In the genomic region with DNA sequence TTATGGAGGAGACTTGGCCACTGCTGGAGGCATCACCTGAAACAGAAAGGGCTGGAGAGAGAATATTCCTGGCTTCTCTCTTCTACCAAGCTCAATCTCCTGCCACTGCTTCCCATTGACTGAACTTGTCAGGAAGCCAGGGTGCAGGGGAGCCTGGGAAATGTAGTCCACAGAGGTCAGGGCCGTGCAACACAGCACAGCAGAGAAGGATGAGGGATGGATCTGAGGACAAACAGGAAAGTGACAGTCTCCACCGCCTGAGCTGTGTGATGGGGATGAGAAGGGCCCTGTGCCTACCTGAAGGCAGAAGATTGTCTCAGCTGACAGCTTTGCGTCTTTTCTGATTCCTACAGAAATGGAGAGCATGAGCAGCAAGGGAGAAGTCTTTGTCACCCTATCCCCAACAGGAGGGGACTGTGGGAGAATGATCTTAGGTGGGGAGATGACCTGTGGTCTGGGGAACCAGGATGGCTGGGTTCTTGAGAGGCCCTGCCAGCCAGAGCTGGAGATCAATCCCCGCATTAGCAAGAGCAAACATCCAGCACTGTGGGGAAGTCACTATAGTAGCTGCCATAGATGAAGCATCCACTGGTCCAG, we compare ENCODE assay signal across 1 cellular context.
TF ChIP-seq lines count a peak whose summit lies in the region.

No MANE protein-coding gene starts in this region.

TF ChIP-seq in HepG2, 621 proteins besides CTCF, POLR2A, EP300 and RAD21 (continued from another document and continues in another):
- TF ChIP-seq ZNF256 (CRISPR knock-in tag; conservative IDR thresholded peaks at IDR 0.05): no peak
- no peak for TF ChIP-seq SCMH1 (CRISPR knock-in tag; IDR thresholded peaks at IDR 0.05; ENCODE audit: borderline replicate concordance)
- peak; percentile 72; the same call in 1 of the 2 replicates for TF ChIP-seq SAP130 (CRISPR knock-in tag; IDR thresholded peaks at IDR 0.05; ENCODE audit: low read depth)
- TF ChIP-seq SSRP1 (CRISPR knock-in tag; IDR thresholded peaks at IDR 0.05): no peak
- peak; percentile 75; the same call in 1 of the 2 replicates for TF ChIP-seq SMAD1 (CRISPR knock-in tag; IDR thresholded peaks at IDR 0.05; ENCODE audit: borderline replicate concordance, low read depth)
- TF ChIP-seq ZNF343 (CRISPR knock-in tag; IDR thresholded peaks at IDR 0.05): no peak
- peak; percentile 97 for TF ChIP-seq ZNF775 (CRISPR knock-in tag; IDR thresholded peaks at IDR 0.05; ENCODE audit: borderline replicate concordance)
- TF ChIP-seq ZNF292 (CRISPR knock-in tag; IDR thresholded peaks at IDR 0.05; ENCODE audit: borderline replicate concordance, low read depth): peak; percentile 89; the same call in 1 of the 2 replicates
- TF ChIP-seq ZNF614 (CRISPR knock-in tag; IDR thresholded peaks at IDR 0.05; ENCODE audit: borderline replicate concordance): peak; percentile 66
- no peak for TF ChIP-seq ESRRA (CRISPR knock-in tag; IDR thresholded peaks at IDR 0.05; ENCODE audit: low read depth)
- peak; percentile 55; the same call in 1 of the 2 replicates for TF ChIP-seq ZMYM3 (CRISPR knock-in tag; IDR thresholded peaks at IDR 0.05)
- TF ChIP-seq JARID2 (CRISPR knock-in tag; IDR thresholded peaks at IDR 0.05; ENCODE audit: insufficient replicate concordance): no peak
- peak; percentile 55; the same call in 1 of the 2 replicates for TF ChIP-seq KAT8 (CRISPR knock-in tag; IDR thresholded peaks at IDR 0.05)
- TF ChIP-seq, protein P1, sequence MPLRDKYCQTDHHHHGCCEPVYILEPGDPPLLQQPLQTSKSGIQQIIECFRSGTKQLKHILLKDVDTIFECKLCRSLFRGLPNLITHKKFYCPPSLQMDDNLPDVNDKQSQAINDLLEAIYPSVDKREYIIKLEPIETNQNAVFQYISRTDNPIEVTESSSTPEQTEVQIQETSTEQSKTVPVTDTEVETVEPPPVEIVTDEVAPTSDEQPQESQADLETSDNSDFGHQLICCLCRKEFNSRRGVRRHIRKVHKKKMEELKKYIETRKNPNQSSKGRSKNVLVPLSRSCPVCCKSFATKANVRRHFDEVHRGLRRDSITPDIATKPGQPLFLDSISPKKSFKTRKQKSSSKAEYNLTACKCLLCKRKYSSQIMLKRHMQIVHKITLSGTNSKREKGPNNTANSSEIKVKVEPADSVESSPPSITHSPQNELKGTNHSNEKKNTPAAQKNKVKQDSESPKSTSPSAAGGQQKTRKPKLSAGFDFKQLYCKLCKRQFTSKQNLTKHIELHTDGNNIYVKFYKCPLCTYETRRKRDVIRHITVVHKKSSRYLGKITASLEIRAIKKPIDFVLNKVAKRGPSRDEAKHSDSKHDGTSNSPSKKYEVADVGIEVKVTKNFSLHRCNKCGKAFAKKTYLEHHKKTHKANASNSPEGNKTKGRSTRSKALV (CRISPR knock-in tag; IDR thresholded peaks at IDR 0.05): no peak
- TF ChIP-seq ZNF441 (CRISPR knock-in tag; IDR thresholded peaks at IDR 0.05; ENCODE audit: borderline replicate concordance): peak; percentile 76; the same call in 1 of the 2 replicates
- TF ChIP-seq KAT7 (CRISPR knock-in tag; IDR thresholded peaks at IDR 0.05; ENCODE audit: borderline replicate concordance): no peak
- TF ChIP-seq, protein P2, sequence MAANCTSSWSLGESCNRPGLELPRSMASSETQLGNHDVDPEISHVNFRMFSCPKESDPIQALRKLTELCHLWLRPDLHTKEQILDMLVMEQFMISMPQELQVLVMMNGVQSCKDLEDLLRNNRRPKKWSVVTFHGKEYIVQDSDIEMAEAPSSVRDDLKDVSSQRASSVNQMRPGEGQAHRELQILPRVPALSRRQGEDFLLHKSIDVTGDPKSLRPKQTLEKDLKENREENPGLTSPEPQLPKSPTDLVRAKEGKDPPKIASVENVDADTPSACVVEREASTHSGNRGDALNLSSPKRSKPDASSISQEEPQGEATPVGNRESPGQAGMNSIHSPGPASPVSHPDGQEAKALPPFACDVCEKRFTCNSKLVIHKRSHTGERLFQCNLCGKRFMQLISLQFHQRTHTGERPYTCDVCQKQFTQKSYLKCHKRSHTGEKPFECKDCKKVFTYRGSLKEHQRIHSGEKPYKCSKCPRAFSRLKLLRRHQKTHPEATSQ (CRISPR knock-in tag; IDR thresholded peaks at IDR 0.05; ENCODE audit: borderline replicate concordance): 0 out of 2 replicates have a peak, but pooled peaks have one; percentile 13
- TF ChIP-seq NONO (IDR thresholded peaks at IDR 0.05): no peak
- TF ChIP-seq NONO (CRISPR knock-in tag; conservative IDR thresholded peaks at IDR 0.05): peak; percentile 65; the same call in 1 of the 2 replicates
- peak; percentile 37; the same call in 1 of the 2 replicates for TF ChIP-seq TAF1 (CRISPR knock-in tag; IDR thresholded peaks at IDR 0.05)
- TF ChIP-seq SAFB2 (CRISPR knock-in tag; IDR thresholded peaks at IDR 0.05; ENCODE audit: borderline replicate concordance, low read depth): no peak
- TF ChIP-seq MBNL3 (CRISPR knock-in tag; conservative IDR thresholded peaks at IDR 0.05): no peak
- TF ChIP-seq, protein P3, sequence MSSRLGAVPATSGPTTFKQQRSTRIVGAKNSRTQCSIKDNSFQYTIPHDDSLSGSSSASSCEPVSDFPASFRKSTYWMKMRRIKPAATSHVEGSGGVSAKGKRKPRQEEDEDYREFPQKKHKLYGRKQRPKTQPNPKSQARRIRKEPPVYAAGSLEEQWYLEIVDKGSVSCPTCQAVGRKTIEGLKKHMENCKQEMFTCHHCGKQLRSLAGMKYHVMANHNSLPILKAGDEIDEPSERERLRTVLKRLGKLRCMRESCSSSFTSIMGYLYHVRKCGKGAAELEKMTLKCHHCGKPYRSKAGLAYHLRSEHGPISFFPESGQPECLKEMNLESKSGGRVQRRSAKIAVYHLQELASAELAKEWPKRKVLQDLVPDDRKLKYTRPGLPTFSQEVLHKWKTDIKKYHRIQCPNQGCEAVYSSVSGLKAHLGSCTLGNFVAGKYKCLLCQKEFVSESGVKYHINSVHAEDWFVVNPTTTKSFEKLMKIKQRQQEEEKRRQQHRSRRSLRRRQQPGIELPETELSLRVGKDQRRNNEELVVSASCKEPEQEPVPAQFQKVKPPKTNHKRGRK (CRISPR knock-in tag; IDR thresholded peaks at IDR 0.05): 0 out of 2 replicates have a peak, but pooled peaks have one; percentile 55
- peak; percentile 62 for TF ChIP-seq TARDBP (CRISPR knock-in tag; IDR thresholded peaks at IDR 0.05)
- TF ChIP-seq, protein P4, sequence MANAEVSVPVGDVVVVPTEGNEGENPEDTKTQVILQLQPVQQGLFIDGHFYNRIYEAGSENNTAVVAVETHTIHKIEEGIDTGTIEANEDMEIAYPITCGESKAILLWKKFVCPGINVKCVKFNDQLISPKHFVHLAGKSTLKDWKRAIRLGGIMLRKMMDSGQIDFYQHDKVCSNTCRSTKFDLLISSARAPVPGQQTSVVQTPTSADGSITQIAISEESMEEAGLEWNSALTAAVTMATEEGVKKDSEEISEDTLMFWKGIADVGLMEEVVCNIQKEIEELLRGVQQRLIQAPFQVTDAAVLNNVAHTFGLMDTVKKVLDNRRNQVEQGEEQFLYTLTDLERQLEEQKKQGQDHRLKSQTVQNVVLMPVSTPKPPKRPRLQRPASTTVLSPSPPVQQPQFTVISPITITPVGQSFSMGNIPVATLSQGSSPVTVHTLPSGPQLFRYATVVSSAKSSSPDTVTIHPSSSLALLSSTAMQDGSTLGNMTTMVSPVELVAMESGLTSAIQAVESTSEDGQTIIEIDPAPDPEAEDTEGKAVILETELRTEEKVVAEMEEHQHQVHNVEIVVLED (CRISPR knock-in tag; IDR thresholded peaks at IDR 0.05; ENCODE audit: borderline replicate concordance): 0 out of 2 replicates have a peak, but pooled peaks have one; percentile 28
- no peak for TF ChIP-seq HOXA5 (CRISPR knock-in tag; IDR thresholded peaks at IDR 0.05)
- 0 out of 2 replicates have a peak, but pooled peaks have one; percentile 19 for TF ChIP-seq ZNF44 (CRISPR knock-in tag; IDR thresholded peaks at IDR 0.05)
- TF ChIP-seq ZBTB8A (CRISPR knock-in tag; IDR thresholded peaks at IDR 0.05; ENCODE audit: borderline replicate concordance, low read depth): no peak
- TF ChIP-seq ZNF335 (CRISPR knock-in tag; IDR thresholded peaks at IDR 0.05): peak; percentile 70
- TF ChIP-seq, protein P5, sequence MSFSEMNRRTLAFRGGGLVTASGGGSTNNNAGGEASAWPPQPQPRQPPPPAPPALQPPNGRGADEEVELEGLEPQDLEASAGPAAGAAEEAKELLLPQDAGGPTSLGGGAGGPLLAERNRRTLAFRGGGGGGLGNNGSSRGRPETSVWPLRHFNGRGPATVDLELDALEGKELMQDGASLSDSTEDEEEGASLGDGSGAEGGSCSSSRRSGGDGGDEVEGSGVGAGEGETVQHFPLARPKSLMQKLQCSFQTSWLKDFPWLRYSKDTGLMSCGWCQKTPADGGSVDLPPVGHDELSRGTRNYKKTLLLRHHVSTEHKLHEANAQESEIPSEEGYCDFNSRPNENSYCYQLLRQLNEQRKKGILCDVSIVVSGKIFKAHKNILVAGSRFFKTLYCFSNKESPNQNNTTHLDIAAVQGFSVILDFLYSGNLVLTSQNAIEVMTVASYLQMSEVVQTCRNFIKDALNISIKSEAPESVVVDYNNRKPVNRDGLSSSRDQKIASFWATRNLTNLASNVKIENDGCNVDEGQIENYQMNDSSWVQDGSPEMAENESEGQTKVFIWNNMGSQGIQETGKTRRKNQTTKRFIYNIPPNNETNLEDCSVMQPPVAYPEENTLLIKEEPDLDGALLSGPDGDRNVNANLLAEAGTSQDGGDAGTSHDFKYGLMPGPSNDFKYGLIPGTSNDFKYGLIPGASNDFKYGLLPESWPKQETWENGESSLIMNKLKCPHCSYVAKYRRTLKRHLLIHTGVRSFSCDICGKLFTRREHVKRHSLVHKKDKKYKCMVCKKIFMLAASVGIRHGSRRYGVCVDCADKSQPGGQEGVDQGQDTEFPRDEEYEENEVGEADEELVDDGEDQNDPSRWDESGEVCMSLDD (CRISPR knock-in tag; IDR thresholded peaks at IDR 0.05; ENCODE audit: borderline replicate concordance): no peak
- no peak for TF ChIP-seq ZNF530 (CRISPR knock-in tag; IDR thresholded peaks at IDR 0.05; ENCODE audit: low read depth)
- TF ChIP-seq, protein P6, sequence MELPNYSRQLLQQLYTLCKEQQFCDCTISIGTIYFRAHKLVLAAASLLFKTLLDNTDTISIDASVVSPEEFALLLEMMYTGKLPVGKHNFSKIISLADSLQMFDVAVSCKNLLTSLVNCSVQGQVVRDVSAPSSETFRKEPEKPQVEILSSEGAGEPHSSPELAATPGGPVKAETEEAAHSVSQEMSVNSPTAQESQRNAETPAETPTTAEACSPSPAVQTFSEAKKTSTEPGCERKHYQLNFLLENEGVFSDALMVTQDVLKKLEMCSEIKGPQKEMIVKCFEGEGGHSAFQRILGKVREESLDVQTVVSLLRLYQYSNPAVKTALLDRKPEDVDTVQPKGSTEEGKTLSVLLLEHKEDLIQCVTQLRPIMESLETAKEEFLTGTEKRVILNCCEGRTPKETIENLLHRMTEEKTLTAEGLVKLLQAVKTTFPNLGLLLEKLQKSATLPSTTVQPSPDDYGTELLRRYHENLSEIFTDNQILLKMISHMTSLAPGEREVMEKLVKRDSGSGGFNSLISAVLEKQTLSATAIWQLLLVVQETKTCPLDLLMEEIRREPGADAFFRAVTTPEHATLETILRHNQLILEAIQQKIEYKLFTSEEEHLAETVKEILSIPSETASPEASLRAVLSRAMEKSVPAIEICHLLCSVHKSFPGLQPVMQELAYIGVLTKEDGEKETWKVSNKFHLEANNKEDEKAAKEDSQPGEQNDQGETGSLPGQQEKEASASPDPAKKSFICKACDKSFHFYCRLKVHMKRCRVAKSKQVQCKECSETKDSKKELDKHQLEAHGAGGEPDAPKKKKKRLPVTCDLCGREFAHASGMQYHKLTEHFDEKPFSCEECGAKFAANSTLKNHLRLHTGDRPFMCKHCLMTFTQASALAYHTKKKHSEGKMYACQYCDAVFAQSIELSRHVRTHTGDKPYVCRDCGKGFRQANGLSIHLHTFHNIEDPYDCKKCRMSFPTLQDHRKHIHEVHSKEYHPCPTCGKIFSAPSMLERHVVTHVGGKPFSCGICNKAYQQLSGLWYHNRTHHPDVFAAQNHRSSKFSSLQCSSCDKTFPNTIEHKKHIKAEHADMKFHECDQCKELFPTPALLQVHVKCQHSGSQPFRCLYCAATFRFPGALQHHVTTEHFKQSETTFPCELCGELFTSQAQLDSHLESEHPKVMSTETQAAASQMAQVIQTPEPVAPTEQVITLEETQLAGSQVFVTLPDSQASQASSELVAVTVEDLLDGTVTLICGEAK (IDR thresholded peaks at IDR 0.05): no peak
- TF ChIP-seq, protein P6 (CRISPR knock-in tag; IDR thresholded peaks at IDR 0.05): peak; percentile 71
- TF ChIP-seq ZNF235 (CRISPR knock-in tag; IDR thresholded peaks at IDR 0.05; ENCODE audit: borderline replicate concordance): no peak
- TF ChIP-seq CBX1 (IDR thresholded peaks at IDR 0.05; ENCODE audit: low read depth): peak; percentile 40
- TF ChIP-seq SNRNP70 (IDR thresholded peaks at IDR 0.05; ENCODE audit: low read depth, low read length): no peak
- TF ChIP-seq GABPA (IDR thresholded peaks at IDR 0.05; ENCODE audit: low read depth, low read length): peak; percentile 68
- TF ChIP-seq GABPA (CRISPR knock-in tag; IDR thresholded peaks at IDR 0.05; ENCODE audit: low read depth): peak; percentile 95
